In the genomic region with DNA sequence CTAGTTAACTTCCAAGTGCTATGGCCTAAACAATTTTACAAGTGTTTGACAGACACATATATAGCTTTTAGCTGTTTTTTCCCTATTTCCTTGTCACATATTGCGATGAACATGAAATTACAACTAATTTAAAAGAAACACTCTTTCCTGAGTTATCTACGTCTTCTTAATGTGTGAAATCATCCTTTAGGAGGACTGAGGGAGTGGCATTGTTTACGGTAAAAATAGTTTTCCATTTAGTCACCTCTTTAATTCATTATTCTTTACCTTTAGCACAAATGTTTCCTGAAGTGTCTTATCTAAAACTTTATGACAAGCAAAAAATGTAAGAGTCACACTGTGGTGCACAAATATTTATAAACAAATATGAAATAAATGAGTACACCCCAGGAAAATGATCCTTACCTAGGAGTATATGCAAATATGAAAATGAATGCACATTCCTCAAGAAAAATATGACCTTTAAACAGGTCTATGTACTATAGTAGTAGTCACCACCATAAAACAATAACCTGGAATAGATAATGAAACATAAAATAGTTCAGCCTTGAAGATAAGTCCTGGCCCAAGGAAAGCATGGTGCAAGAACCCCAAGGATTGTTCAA, we compare ENCODE assay signal across 22 cellular contexts.
DNase-seq lines count a peak whose midpoint lies in the region; ATAC-seq, FAIRE-seq and TF ChIP-seq lines count a peak whose summit lies in the region.
"Had no signal": no experiment of that assay in that cellular context is flagged by ENCODE, and none has a peak within 500 bp of the region (broad histone marks: within the 10 kb centered on the region; RNA-seq: fewer than 3 reads in every experiment).

No MANE protein-coding gene starts in this region.

- H3K27me3 ChIP-seq in hepatocyte = no peaks in the 10 kb centered on the region

- no peak for ATAC-seq in A549
- ATAC-seq in stimulated activated memory B cell treated with anti-CD40 and anti-IgM and Interleukin-4, amounts not matched to agents 10 μg/mL and 1 μg/mL and 100 μg/mL, for 72 hours = no peak
- ATAC-seq in HG02870 (IDR thresholded peaks at IDR 0.05; ENCODE audit: unreplicated experiment) = no peak
- no peak for ATAC-seq in GM21737 (IDR thresholded peaks at IDR 0.05; ENCODE audit: unreplicated experiment)

- peak; percentile 56 for FAIRE-seq in A549 (lab: Jason Lieb, UNC)
- FAIRE-seq: GM12891, GM18507, H54 had no signal

- no peaks in the 10 kb centered on the region for H4K20me1 ChIP-seq in hepatocyte (ENCODE audit: insufficient read depth, poor library complexity, severe bottlenecking)

- no peaks in the 10 kb centered on the region for H3K36me3 Mint-ChIP-seq in stimulated activated memory B cell treated with anti-CD40 and anti-IgM and Interleukin-4, amounts not matched to agents 10 μg/mL and 1 μg/mL and 100 μg/mL, for 72 hours

- 38% methylated on average over 3 of the region's 3 CpGs for WGBS in A549 (ENCODE audit: missing lambda C conversion rate)
- WGBS in hepatocyte (ENCODE audit: low lambda C conversion rate, missing lambda C conversion rate) = 73% methylated on average over 3 of the region's 3 CpGs

- no peak for TF ChIP-seq EP300 in A549 (IDR thresholded peaks at IDR 0.05)

- TF ChIP-seq POLR2A in A549 (IDR thresholded peaks at IDR 0.05; ENCODE audit: low read length) = no peak

- no peak overlapping the region for H3K4me3 Mint-ChIP-seq in stimulated activated memory B cell treated with anti-CD40 and anti-IgM and Interleukin-4, amounts not matched to agents 10 μg/mL and 1 μg/mL and 100 μg/mL, for 72 hours
- H3K4me3 Mint-ChIP-seq: CD4-positive, alpha-beta T cell had no signal

- no peaks in the 10 kb centered on the region for H3K79me2 ChIP-seq in hepatocyte

- no peaks in the 10 kb centered on the region for H3K27me3 Mint-ChIP-seq in stimulated activated memory B cell treated with anti-CD40 and anti-IgM and Interleukin-4, amounts not matched to agents 10 μg/mL and 1 μg/mL and 100 μg/mL, for 72 hours

- peaks cover 17% of the 10 kb centered on the region for H3K9me3 Mint-ChIP-seq in stimulated activated memory B cell treated with anti-CD40 and anti-IgM and Interleukin-4, amounts not matched to agents 10 μg/mL and 1 μg/mL and 100 μg/mL, for 72 hours

- H3K9me3 ChIP-seq in A549 (no peaks in the 10 kb centered on the region; the same call in 2 of the 3 replicates), hepatocyte (ENCODE audit: low read depth) (no peaks in the 10 kb centered on the region)
- H3K9me3 ChIP-seq: SK-N-SH had no signal

- TF ChIP-seq CTCF in A549 (IDR thresholded peaks at IDR 0.05) = no peak
- no peak for TF ChIP-seq CTCF in RWPE1 (conservative IDR thresholded peaks at IDR 0.05; ENCODE audit: low read depth)
- TF ChIP-seq CTCF in hepatocyte (IDR thresholded peaks at IDR 0.05; ENCODE audit: poor library complexity) = no peak

- H3K27ac ChIP-seq in A549 (no peak overlapping the region), RWPE1 (no peak overlapping the region), hepatocyte (peak overlapping the region; percentile 87)
- H3K27ac ChIP-seq: HL-60 had no signal

- CTCF ChIA-PET in A549 (lab: Yijun Ruan, JAX) = no interaction called here
- CTCF ChIA-PET in RWPE1 (lab: Yijun Ruan, JAX) = no interaction called here

- H3K4me3 ChIP-seq in A549 = no peak overlapping the region
- H3K4me3 ChIP-seq in hepatocyte = no peak overlapping the region

- peak in 1 of 2 experiments; percentile 4 for DNase-seq in A549 (ENCODE audit: low read depth in 1 of 2, low spot score in 1 of 2)
- peak; percentile 16 for DNase-seq in HPDE6-E6E7 (ENCODE audit: extremely low spot score)
- DNase-seq in RWPE1 (ENCODE audit: low spot score) = peak; percentile 57
- DNase-seq in hepatocyte (ENCODE audit: low spot score) = no peak
- no peak for DNase-seq in anterior cingulate cortex (lab: John Stamatoyannopoulos, UW)
- DNase-seq: CD4-positive, alpha-beta T cell; DMS53; EL; Kasumi-1; NCI-H1092 treated with DMSO at 0.1 percent for 48 hours; NCI-H2081; NCI-H2171 treated with DMSO at 0.1 percent for 48 hours; NCI-H446 treated with DMSO at 0.1 percent for 48 hours; SHP77 treated with DMSO at 0.1 percent for 48 hours; SK-N-SH had no signal

- no peak for TF ChIP-seq RAD21 in A549 (conservative IDR thresholded peaks at IDR 0.05 in 1 of 2, IDR thresholded peaks at IDR 0.05 in 1 of 2)

- H3K4me1 Mint-ChIP-seq in stimulated activated memory B cell treated with anti-CD40 and anti-IgM and Interleukin-4, amounts not matched to agents 10 μg/mL and 1 μg/mL and 100 μg/mL, for 72 hours = no peaks in the 10 kb centered on the region

- H2AFZ ChIP-seq in hepatocyte = no peak overlapping the region

- no peak overlapping the region for H3K27ac Mint-ChIP-seq in stimulated activated memory B cell treated with anti-CD40 and anti-IgM and Interleukin-4, amounts not matched to agents 10 μg/mL and 1 μg/mL and 100 μg/mL, for 72 hours
- H3K27ac Mint-ChIP-seq: CD4-positive, alpha-beta T cell had no signal

- no peaks in the 10 kb centered on the region for H3K4me1 ChIP-seq in A549
- no peaks in the 10 kb centered on the region for H3K4me1 ChIP-seq in hepatocyte (ENCODE audit: insufficient read depth)

- H3K9me2 ChIP-seq in hepatocyte (replicated peaks; ENCODE audit: insufficient read depth) = no peaks in the 10 kb centered on the region
- H3K9me2 ChIP-seq: SK-N-SH had no signal

- no peak overlapping the region for H3K4me2 ChIP-seq in A549
- H3K4me2 ChIP-seq in hepatocyte = no peak overlapping the region
- H3K4me2 ChIP-seq: SK-N-SH had no signal

- POLR2A ChIA-PET in A549 (lab: Yijun Ruan, JAX) = no interaction called here
- POLR2A ChIA-PET in RWPE1 (lab: Yijun Ruan, JAX; ENCODE audit: low non-redundant PET) = no interaction called here

- H3K36me3 ChIP-seq in hepatocyte (replicated peaks; ENCODE audit: insufficient read depth, low read depth) = no peaks in the 10 kb centered on the region

TF ChIP-seq in A549, 52 proteins besides CTCF, POLR2A, EP300 and RAD21:
- no peak for TF ChIP-seq JUN (IDR thresholded peaks at IDR 0.05)
- TF ChIP-seq RARB (CRISPR knock-in tag; IDR thresholded peaks at IDR 0.05) = no peak

Comparison
In these comparisons a context has a peak if more than half of its experiments do, and no peak if none do; other contexts are left out.
1. DNase-seq: peak in HPDE6-E6E7 (single experiment) and RWPE1 (single experiment); none in hepatocyte (single experiment) and anterior cingulate cortex (0 of 58).